Comparison of ENCODE assay signal across 16 cellular contexts in the genomic region with DNA sequence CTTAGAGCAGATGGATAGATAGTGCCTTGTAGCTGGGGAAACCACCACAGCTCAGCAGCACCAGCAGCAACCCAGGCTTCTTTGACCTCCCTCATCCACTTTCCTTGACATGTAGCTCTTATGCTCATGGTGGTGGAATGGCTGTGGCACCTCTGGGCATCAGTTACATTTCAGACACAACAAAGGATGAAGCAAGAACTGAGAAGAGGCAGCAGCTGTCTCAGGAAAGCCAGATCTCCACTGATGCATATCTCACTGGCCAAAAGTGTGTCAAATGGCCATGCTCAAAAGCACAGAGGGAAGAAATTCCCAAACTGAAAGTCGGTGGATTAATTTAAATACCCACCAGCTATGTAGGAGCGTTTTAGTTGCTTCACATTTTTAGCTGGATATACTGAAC.
A peak's percentile ranks its signal among the peaks of the same experiment; 100 is the strongest.
DNase-seq lines count a peak whose midpoint lies in the region; ATAC-seq, FAIRE-seq and TF ChIP-seq lines count a peak whose summit lies in the region.
"Had no signal": no experiment of that assay in that cellular context is flagged by ENCODE, and none has a peak within 500 bp of the region (broad histone marks: within the 10 kb centered on the region; RNA-seq: fewer than 3 reads in every experiment).

No MANE protein-coding gene starts in this region.

- no peak overlapping the region for H3K4me3 Mint-ChIP-seq in nephron progenitor cell
- H3K4me3 Mint-ChIP-seq: CD4-positive, CD25-positive, alpha-beta regulatory T cell had no signal

- TF ChIP-seq EP300 in gastroesophageal sphincter (IDR thresholded peaks at IDR 0.05): no peak

- no peak overlapping the region for H3K27ac ChIP-seq in gastroesophageal sphincter
- H3K27ac ChIP-seq: BLaER1 treated with 17β-estradiol and CSF1 and Interleukin-3, amounts not matched to agents 10 nM and 100 nM; KMS-11 had no signal

- TF ChIP-seq CTCF in nephron progenitor cell (IDR thresholded peaks at IDR 0.05) (no peak), gastroesophageal sphincter (IDR thresholded peaks at IDR 0.05) (no peak)

- H3K36me3 Mint-ChIP-seq in nephron progenitor cell (ENCODE audit: low read depth): no peaks in the 10 kb centered on the region
- H3K36me3 Mint-ChIP-seq: CD4-positive, CD25-positive, alpha-beta regulatory T cell had no signal

- DNase-seq in LHCN-M2 (ENCODE audit: low read depth): peak; percentile 50
- DNase-seq in kidney tubule cell (ENCODE audit: low spot score): peak; percentile 15
- no peak for DNase-seq in nephron progenitor cell
- DNase-seq in GM12891 (ENCODE audit: insufficient read length, low spot score): no peak
- no peak for DNase-seq in NCI-H69 (lab: John Stamatoyannopoulos, UW)
- DNase-seq: ACHN; Calu3; CD4-positive, CD25-positive, alpha-beta regulatory T cell; DMS 273 treated with DMSO at 0.1 percent for 48 hours; GOT3 had no signal

- no peaks in the 10 kb centered on the region for H3K9me3 Mint-ChIP-seq in nephron progenitor cell

- no peaks in the 10 kb centered on the region for H3K36me3 ChIP-seq in gastroesophageal sphincter
- H3K36me3 ChIP-seq: BLaER1 treated with 17β-estradiol and CSF1 and Interleukin-3, amounts not matched to agents 10 nM and 100 nM; HAP-1 had no signal

- peaks cover 42% of the 10 kb centered on the region for H3K4me1 Mint-ChIP-seq in nephron progenitor cell
- H3K4me1 Mint-ChIP-seq: CD4-positive, CD25-positive, alpha-beta regulatory T cell had no signal

- no peak for FAIRE-seq in GM12891 (lab: Jason Lieb, UNC)
- FAIRE-seq: GM12878 had no signal

- no peaks in the 10 kb centered on the region for H3K4me1 ChIP-seq in gastroesophageal sphincter
- H3K4me1 ChIP-seq: HAP-1 had no signal

- ATAC-seq in gastroesophageal sphincter (no peak), HG02938 (IDR thresholded peaks at IDR 0.05; ENCODE audit: unreplicated experiment) (no peak)
- ATAC-seq: GM12878 had no signal

- no peaks in the 10 kb centered on the region for H3K27me3 Mint-ChIP-seq in nephron progenitor cell (ENCODE audit: low read depth, poor library complexity)
- H3K27me3 Mint-ChIP-seq: CD4-positive, CD25-positive, alpha-beta regulatory T cell had no signal

- no peaks in the 10 kb centered on the region for H3K9me3 ChIP-seq in gastroesophageal sphincter
- H3K9me3 ChIP-seq: BLaER1 treated with 17β-estradiol and CSF1 and Interleukin-3, amounts not matched to agents 10 nM and 100 nM; HAP-1 had no signal

- H3K27ac Mint-ChIP-seq in nephron progenitor cell: peak overlapping the region; percentile 76
- H3K27ac Mint-ChIP-seq: CD4-positive, CD25-positive, alpha-beta regulatory T cell had no signal

- TF ChIP-seq POLR2A in gastroesophageal sphincter (IDR thresholded peaks at IDR 0.05) (no peak), GM12891 (IDR thresholded peaks at IDR 0.05; ENCODE audit: low read depth, low read length) (no peak)

- WGBS in gastroesophageal sphincter (ENCODE audit: low coverage in 1 of 2), 2 donors: 50 to 54% methylated on average over 2 of the region's 2 CpGs

- H3K27me3 ChIP-seq in gastroesophageal sphincter: no peaks in the 10 kb centered on the region
- H3K27me3 ChIP-seq: BLaER1 treated with 17β-estradiol and CSF1 and Interleukin-3, amounts not matched to agents 10 nM and 100 nM had no signal

- H3K4me3 ChIP-seq in gastroesophageal sphincter: no peak overlapping the region
- H3K4me3 ChIP-seq: BLaER1 treated with 17β-estradiol and CSF1 and Interleukin-3, amounts not matched to agents 10 nM and 100 nM; GM12878; HAP-1 had no signal

TF ChIP-seq in GM12891, 5 proteins besides CTCF, POLR2A, EP300 and RAD21:
- no peak for TF ChIP-seq POU2F2 (IDR thresholded peaks at IDR 0.05; ENCODE audit: low read depth, low read length)

Comparison
In these comparisons a context has a peak if more than half of its experiments do, and no peak if none do; other contexts are left out.
1. DNase-seq: peak in LHCN-M2 (single experiment) and kidney tubule cell (single experiment); none in nephron progenitor cell (single experiment), GM12891 (single experiment) and NCI-H69 (single experiment).